16 cellular contexts compared by ENCODE assay signal in genomic region chr3:162134571-162134970, GRCh38.
DNase-seq lines count a peak whose midpoint lies in the region; ATAC-seq and TF ChIP-seq lines count a peak whose summit lies in the region.
"Had no signal": no experiment of that assay in that cellular context is flagged by ENCODE, and none has a peak within 500 bp of the region (broad histone marks: within the 10 kb centered on the region; RNA-seq: fewer than 3 reads in every experiment).

No MANE protein-coding gene starts in this region.

- H3K36me3 ChIP-seq in DND-41 (ENCODE audit: insufficient read depth, low read length) = no peaks in the 10 kb centered on the region
- H3K36me3 ChIP-seq: right lobe of liver had no signal

- H3K27me3 ChIP-seq in DND-41 (ENCODE audit: insufficient read depth, low read length, poor library complexity) = no peaks in the 10 kb centered on the region
- no peaks in the 10 kb centered on the region for H3K27me3 ChIP-seq in foreskin keratinocyte
- H3K27me3 ChIP-seq: right lobe of liver had no signal

- DNase-seq in DND-41 (peak; percentile 88), OCI-M1 (lab: John Stamatoyannopoulos, UW) (peak; percentile 76), choroid plexus epithelial cell (ENCODE audit: low read depth) (peak; percentile 24), mucosa of gallbladder (ENCODE audit: low spot score) (no peak), NCI-H1694 (lab: John Stamatoyannopoulos, UW) (no peak), DMS114 treated with DMSO at 0.1 percent for 48 hours (lab: John Stamatoyannopoulos, UW; ENCODE audit: unreplicated experiment) (no peak), foreskin keratinocyte (no peak)
- DNase-seq: activated CD4-positive, alpha-beta T cell treated with anti-CD3 and anti-CD28 coated beads, Interleukin-2, amount 50 U/mL, for 4 hours; C1 segment of cervical spinal cord; islet precursor cell; NCI-H1436; NCI-H748 treated with DMSO at 0.1 percent for 48 hours; right lobe of liver; SK-N-SH; substantia nigra had no signal

- ATAC-seq in DND-41 (ENCODE audit: insufficient read depth, low read depth) (peak; percentile 99), GM21423 (IDR thresholded peaks at IDR 0.05; ENCODE audit: unreplicated experiment) (peak; percentile 49), foreskin keratinocyte (no peak)
- ATAC-seq: right lobe of liver had no signal

- H3K4me3 ChIP-seq in DND-41 (ENCODE audit: low read depth in 1 of 2, low read length in 2 of 2) (peak overlapping the region in 1 of 2 experiments; percentile 40; a peak in 2 of 4 replicates), choroid plexus epithelial cell (ENCODE audit: low read depth, low read length) (no peak overlapping the region)
- H3K4me3 ChIP-seq: right lobe of liver had no signal

- H3K9me3 ChIP-seq in DND-41 (ENCODE audit: insufficient read depth, low read length, severe bottlenecking) = no peaks in the 10 kb centered on the region
- H3K9me3 ChIP-seq: right lobe of liver, SK-N-SH had no signal

- H3K4me1 ChIP-seq in DND-41 (ENCODE audit: insufficient read depth, low read length) (peaks cover 25% of the 10 kb centered on the region), foreskin keratinocyte (no peaks in the 10 kb centered on the region)
- H3K4me1 ChIP-seq: right lobe of liver had no signal

- peak overlapping the region; percentile 50 for H3K9ac ChIP-seq in DND-41 (ENCODE audit: low read depth, low read length)
- H3K9ac ChIP-seq: SK-N-SH had no signal

- TF ChIP-seq CTCF in DND-41 (IDR thresholded peaks at IDR 0.05; ENCODE audit: borderline replicate concordance, extremely low read depth, low read length, poor library complexity, severe bottlenecking) = no peak
- no peak for TF ChIP-seq CTCF in choroid plexus epithelial cell (conservative IDR thresholded peaks at IDR 0.05; ENCODE audit: low read depth, low read length)
- TF ChIP-seq CTCF in foreskin keratinocyte (conservative IDR thresholded peaks at IDR 0.05) = no peak

- peak overlapping the region; percentile 54 for H3K4me2 ChIP-seq in DND-41 (ENCODE audit: insufficient read depth, low read length)
- H3K4me2 ChIP-seq: SK-N-SH had no signal

- no peaks in the 10 kb centered on the region for H3K79me2 ChIP-seq in DND-41 (ENCODE audit: insufficient read depth, low read length)

- H3K27ac ChIP-seq in DND-41 (ENCODE audit: low read length) = peak overlapping the region; percentile 82
- no peak overlapping the region for H3K27ac ChIP-seq in foreskin keratinocyte
- H3K27ac ChIP-seq: right lobe of liver had no signal

- H2AFZ ChIP-seq in DND-41 (ENCODE audit: low read depth, low read length) = peak overlapping the region; percentile 62

- no peaks in the 10 kb centered on the region for H4K20me1 ChIP-seq in DND-41 (ENCODE audit: insufficient read depth, low read length)

Comparison
In these comparisons a context has a peak if more than half of its experiments do, and no peak if none do; other contexts are left out.
1. DNase-seq: peak in DND-41 (single experiment), OCI-M1 (single experiment) and choroid plexus epithelial cell (single experiment); none in mucosa of gallbladder (single experiment), NCI-H1694 (single experiment), DMS114 treated with DMSO at 0.1 percent for 48 hours (single experiment) and foreskin keratinocyte (0 of 2).